In genomic region chr6:52663120-52663934, GRCh38 we compare ENCODE assay signal across 1 cellular context.
TF ChIP-seq lines count a peak whose summit lies in the region.

No MANE protein-coding gene starts in this region.

TF ChIP-seq in HepG2, 621 proteins besides CTCF, POLR2A, EP300 and RAD21 (continued from another document and continues in another):
- TF ChIP-seq ZNF503 (CRISPR knock-in tag; IDR thresholded peaks at IDR 0.05) (0 out of 2 replicates have a peak, but pooled peaks have one; percentile 43), CHD4 (IDR thresholded peaks at IDR 0.05; ENCODE audit: borderline replicate concordance, low read length) (no peak; the same call in 1 of the 2 replicates), ZFP82 (CRISPR knock-in tag; IDR thresholded peaks at IDR 0.05; ENCODE audit: borderline replicate concordance) (0 out of 2 replicates have a peak, but pooled peaks have one; percentile 60), ZFP62 (CRISPR knock-in tag; IDR thresholded peaks at IDR 0.05) (no peak), NBN (conservative IDR thresholded peaks at IDR 0.05) (no peak), FOXP4 (CRISPR knock-in tag; IDR thresholded peaks at IDR 0.05) (no peak), ZBTB43 (CRISPR knock-in tag; conservative IDR thresholded peaks at IDR 0.05) (peak; percentile 59; the same call in 1 of the 2 replicates), THRA (CRISPR knock-in tag; IDR thresholded peaks at IDR 0.05; ENCODE audit: borderline replicate concordance) (0 out of 2 replicates have a peak, but pooled peaks have one; percentile 29), ZNF256 (CRISPR knock-in tag; conservative IDR thresholded peaks at IDR 0.05) (peak; percentile 47; the same call in 1 of the 2 replicates), SP140L (CRISPR knock-in tag; IDR thresholded peaks at IDR 0.05; ENCODE audit: borderline replicate concordance) (no peak), ZBTB39 (CRISPR knock-in tag; IDR thresholded peaks at IDR 0.05) (no peak), ZNF430 (CRISPR knock-in tag; IDR thresholded peaks at IDR 0.05) (peak; percentile 49; the same call in 1 of the 2 replicates), CBX1 (IDR thresholded peaks at IDR 0.05; ENCODE audit: low read depth) (no peak), NKX3-1 (CRISPR knock-in tag; IDR thresholded peaks at IDR 0.05) (0 out of 2 replicates have a peak, but pooled peaks have one; percentile 59), KLF12 (CRISPR knock-in tag; IDR thresholded peaks at IDR 0.05; ENCODE audit: borderline replicate concordance) (peak; percentile 68), ZNF281 (CRISPR knock-in tag; IDR thresholded peaks at IDR 0.05; ENCODE audit: borderline replicate concordance) (no peak), ELF1 (CRISPR knock-in tag; IDR thresholded peaks at IDR 0.05) (no peak), SP2 (CRISPR knock-in tag; IDR thresholded peaks at IDR 0.05) (no peak), AKAP8 (CRISPR knock-in tag; IDR thresholded peaks at IDR 0.05) (0 out of 2 replicates have a peak, but pooled peaks have one; percentile 25), XBP1 (CRISPR knock-in tag; IDR thresholded peaks at IDR 0.05) (no peak), TERF1 (CRISPR knock-in tag; IDR thresholded peaks at IDR 0.05) (no peak), RCOR2 (CRISPR knock-in tag; IDR thresholded peaks at IDR 0.05) (peak; percentile 60), ZBTB38 (CRISPR knock-in tag; IDR thresholded peaks at IDR 0.05) (no peak), IRF9 (CRISPR knock-in tag; IDR thresholded peaks at IDR 0.05; ENCODE audit: borderline replicate concordance) (0 out of 2 replicates have a peak, but pooled peaks have one; percentile 30), CERS6 (CRISPR knock-in tag; IDR thresholded peaks at IDR 0.05) (no peak), ZNF235 (CRISPR knock-in tag; IDR thresholded peaks at IDR 0.05; ENCODE audit: borderline replicate concordance) (no peak), HMGXB4 (CRISPR knock-in tag; IDR thresholded peaks at IDR 0.05; ENCODE audit: borderline replicate concordance in 1 of 2, low read depth in 1 of 2) (peak in 1 of 2 experiments; percentile 36; a peak in 1 of 4 replicates), ZBTB10 (CRISPR knock-in tag; IDR thresholded peaks at IDR 0.05; ENCODE audit: borderline replicate concordance) (peak; percentile 59; the same call in 1 of the 2 replicates), FOXK1 (CRISPR knock-in tag; IDR thresholded peaks at IDR 0.05; ENCODE audit: borderline replicate concordance, low read depth) (no peak), ZNF253 (CRISPR knock-in tag; IDR thresholded peaks at IDR 0.05; ENCODE audit: borderline replicate concordance) (no peak)
